18 cellular contexts compared by ENCODE assay signal in genomic region chr20:15760217-15760567, GRCh38.
DNase-seq lines count a peak whose midpoint lies in the region; ATAC-seq and TF ChIP-seq lines count a peak whose summit lies in the region.
"Had no signal": no experiment of that assay in that cellular context is flagged by ENCODE, and none has a peak within 500 bp of the region (broad histone marks: within the 10 kb centered on the region; RNA-seq: fewer than 3 reads in every experiment).

No MANE protein-coding gene starts in this region.

- H3K79me2 ChIP-seq in smooth muscle cell (ENCODE audit: low read depth) = no peaks in the 10 kb centered on the region

- POLR2A ChIA-PET in activated CD4-positive, alpha-beta T cell treated with anti-CD3 and anti-CD28 coated beads, Interleukin-2, amount 10 ng/mL, durations not matched to agents 7 days and 5 days (lab: Charles Lee) = no interaction called here

- H3K36me3 ChIP-seq in SJCRH30 = no peaks in the 10 kb centered on the region
- H3K36me3 ChIP-seq in smooth muscle cell (ENCODE audit: low read depth) = no peaks in the 10 kb centered on the region
- H3K36me3 ChIP-seq: left lung, Peyer's patch, right atrium auricular region had no signal

- no peak overlapping the region for H3K4me3 Mint-ChIP-seq in activated CD4-positive, alpha-beta T cell treated with anti-CD3 and anti-CD28 coated beads, Interleukin-2, amount 10 ng/mL, durations not matched to agents 7 days and 5 days
- H3K4me3 Mint-ChIP-seq: natural killer cell; T-helper 1 cell treated with Interleukin-12 subunit alpha and Interleukin-12 subunit beta and Interleukin-4 antibody, amounts not matched to agents 30 μg/mL and 1 μg/mL, for 36 hours had no signal

- no peak for TF ChIP-seq POLR2A in GM18505 (IDR thresholded peaks at IDR 0.05; ENCODE audit: borderline replicate concordance, extremely low read depth, insufficient read depth, insufficient read length)

- no peaks in the 10 kb centered on the region for H4K20me1 ChIP-seq in smooth muscle cell (ENCODE audit: low read depth)

- 71% methylated on average over 5 of the region's 5 CpGs for WGBS in smooth muscle cell (ENCODE audit: low lambda C conversion rate)

- H3K9me3 ChIP-seq in SJCRH30 (replicated peaks) (no peaks in the 10 kb centered on the region), smooth muscle cell (replicated peaks; ENCODE audit: low read depth) (no peaks in the 10 kb centered on the region)
- H3K9me3 ChIP-seq: left lung, Peyer's patch, right atrium auricular region had no signal

- DNase-seq in NCI-H128 (lab: John Stamatoyannopoulos, UW; ENCODE audit: unreplicated experiment) = peak; percentile 4
- DNase-seq in SJCRH30 = peak; percentile 17 to 51
- DNase-seq in smooth muscle cell (lab: John Stamatoyannopoulos, UW; ENCODE audit: unreplicated experiment) = no peak
- no peak for DNase-seq in activated CD4-positive, alpha-beta T cell treated with anti-CD3 and anti-CD28 coated beads, Interleukin-2, amount 10 ng/mL, durations not matched to agents 7 days and 5 days
- DNase-seq in activated CD4-positive, alpha-beta T cell treated with anti-CD3 and anti-CD28 coated beads for 4 hours = no peak
- no peak for DNase-seq in NCI-H345 treated with DMSO at 0.1 percent for 48 hours (lab: John Stamatoyannopoulos, UW; ENCODE audit: unreplicated experiment)
- DNase-seq: activated naive CD4-positive, alpha-beta T cell; DMS53; erythroblast; left lung; natural killer cell; NCI-H510A treated with DMSO at 0.1 percent for 48 hours; Peyer's patch had no signal

- no peak overlapping the region for H3K9ac ChIP-seq in smooth muscle cell (ENCODE audit: low read depth)

- CTCF ChIA-PET in activated CD4-positive, alpha-beta T cell treated with anti-CD3 and anti-CD28 coated beads, Interleukin-2, amount 10 ng/mL, durations not matched to agents 7 days and 5 days (lab: Charles Lee) = no interaction called here

- H3K27me3 ChIP-seq in SJCRH30 (no peaks in the 10 kb centered on the region), layer of hippocampus (ENCODE audit: control insufficient read depth, insufficient read depth, low read length) (no peaks in the 10 kb centered on the region), smooth muscle cell (ENCODE audit: low read depth) (no peaks in the 10 kb centered on the region)
- H3K27me3 ChIP-seq: left lung, Peyer's patch, right atrium auricular region had no signal

- H3K27ac ChIP-seq in SJCRH30 (no peak overlapping the region), layer of hippocampus (ENCODE audit: low read depth, low read length) (peak overlapping the region; percentile 27), smooth muscle cell (ENCODE audit: low read depth) (no peak overlapping the region)
- H3K27ac ChIP-seq: left lung, Peyer's patch, right atrium auricular region had no signal

- H3K4me1 ChIP-seq in SJCRH30 (no peaks in the 10 kb centered on the region), smooth muscle cell (ENCODE audit: low read depth) (no peaks in the 10 kb centered on the region)
- H3K4me1 ChIP-seq: left lung, Peyer's patch, right atrium auricular region had no signal

- no peak overlapping the region for H3K27ac Mint-ChIP-seq in activated CD4-positive, alpha-beta T cell treated with anti-CD3 and anti-CD28 coated beads, Interleukin-2, amount 10 ng/mL, durations not matched to agents 7 days and 5 days
- H3K27ac Mint-ChIP-seq: natural killer cell; T-helper 1 cell treated with Interleukin-12 subunit alpha and Interleukin-12 subunit beta and Interleukin-4 antibody, amounts not matched to agents 30 μg/mL and 1 μg/mL, for 36 hours had no signal

- no peaks in the 10 kb centered on the region for H3K36me3 Mint-ChIP-seq in activated CD4-positive, alpha-beta T cell treated with anti-CD3 and anti-CD28 coated beads, Interleukin-2, amount 10 ng/mL, durations not matched to agents 7 days and 5 days (ENCODE audit: low read depth)
- H3K36me3 Mint-ChIP-seq: natural killer cell had no signal

- no peak for ATAC-seq in GM18505 (IDR thresholded peaks at IDR 0.05; ENCODE audit: unreplicated experiment)
- ATAC-seq: activated CD4-positive, CD25-positive, alpha-beta regulatory T cell treated with anti-CD3 and anti-CD28 coated beads, Interleukin-2, amount 50 U/mL, for 24 hours; left lung; natural killer cell had no signal

- H3F3A ChIP-seq in smooth muscle cell (ENCODE audit: low read depth) = peaks cover 7% of the 10 kb centered on the region

- peak overlapping the region; percentile 59 for H2AFZ ChIP-seq in smooth muscle cell (ENCODE audit: low read depth)

- no peak for TF ChIP-seq CTCF in smooth muscle cell (IDR thresholded peaks at IDR 0.05; ENCODE audit: borderline replicate concordance, insufficient read depth, poor library complexity, severe bottlenecking)

- no peaks in the 10 kb centered on the region for H3K27me3 Mint-ChIP-seq in activated CD4-positive, alpha-beta T cell treated with anti-CD3 and anti-CD28 coated beads, Interleukin-2, amount 10 ng/mL, durations not matched to agents 7 days and 5 days

- no peaks in the 10 kb centered on the region for H3K9me3 Mint-ChIP-seq in activated CD4-positive, alpha-beta T cell treated with anti-CD3 and anti-CD28 coated beads, Interleukin-2, amount 10 ng/mL, durations not matched to agents 7 days and 5 days
- H3K9me3 Mint-ChIP-seq: T-helper 1 cell treated with Interleukin-12 subunit alpha and Interleukin-12 subunit beta and Interleukin-4 antibody, amounts not matched to agents 30 μg/mL and 1 μg/mL, for 36 hours had no signal

- peak overlapping the region; percentile 60 for H3K4me2 ChIP-seq in smooth muscle cell

- no peaks in the 10 kb centered on the region for H3K4me1 Mint-ChIP-seq in activated CD4-positive, alpha-beta T cell treated with anti-CD3 and anti-CD28 coated beads, Interleukin-2, amount 10 ng/mL, durations not matched to agents 7 days and 5 days
- H3K4me1 Mint-ChIP-seq: natural killer cell had no signal

- no peak overlapping the region for H3K4me3 ChIP-seq in SJCRH30
- no peak overlapping the region for H3K4me3 ChIP-seq in smooth muscle cell
- H3K4me3 ChIP-seq: left lung, Peyer's patch, right atrium auricular region had no signal

Comparison
In these comparisons a context has a peak if more than half of its experiments do, and no peak if none do; other contexts are left out.
1. DNase-seq: peak in NCI-H128 (single experiment) and SJCRH30 (2 of 2); none in smooth muscle cell (single experiment), activated CD4-positive, alpha-beta T cell treated with anti-CD3 and anti-CD28 coated beads, Interleukin-2, amount 10 ng/mL, durations not matched to agents 7 days and 5 days (single experiment), activated CD4-positive, alpha-beta T cell treated with anti-CD3 and anti-CD28 coated beads for 4 hours (0 of 2) and NCI-H345 treated with DMSO at 0.1 percent for 48 hours (single experiment).